In genomic region chr4:125283702-125284279, GRCh38 we compare ENCODE assay signal across 9 cellular contexts. TPM values are rescaled to one million over a fixed set of nuclear protein-coding genes. Genes with fewer than 3 reads are reported as not detected.
DNase-seq lines count a peak whose midpoint lies in the region; ATAC-seq and TF ChIP-seq lines count a peak whose summit lies in the region.
"Had no signal": no experiment of that assay in that cellular context is flagged by ENCODE, and none has a peak within 500 bp of the region (broad histone marks: within the 10 kb centered on the region; RNA-seq: fewer than 3 reads in every experiment).

No MANE protein-coding gene starts in this region.

- DNase-seq in EH (ENCODE audit: low read depth), result peak; percentile 48
- peak; percentile 2 for DNase-seq in Panc1 (ENCODE audit: low read depth, low spot score)
- DNase-seq in fibroblast of pulmonary artery (ENCODE audit: low read depth), result peak; percentile 68
- DNase-seq in stromal cell of bone marrow (ENCODE audit: low read depth), result peak; percentile 9
- DNase-seq in CD8-positive, alpha-beta T cell, result no peak
- DNase-seq in stimulated activated effector memory CD8-positive, alpha-beta T cell treated with anti-CD3 and anti-CD28 coated beads, Interleukin-12 subunit alpha, Interleukin-12 subunit beta, amount 100 ng/mL, for 72 hours (ENCODE audit: low spot score in 2 of 2), result no peak

- H3K9me3 Mint-ChIP-seq in CD8-positive, alpha-beta T cell, result no peaks in the 10 kb centered on the region
- no peaks in the 10 kb centered on the region for H3K9me3 Mint-ChIP-seq in stimulated activated effector memory CD8-positive, alpha-beta T cell treated with anti-CD3 and anti-CD28 coated beads, Interleukin-12 subunit alpha, Interleukin-12 subunit beta, amount 100 ng/mL, for 72 hours

- in situ Hi-C loops in Panc1 (cut with HindIII; ENCODE audit: low pct_unique_long_range_greater_than_20kb, low sequenced_read_pairs), result no loop called here

- no peaks in the 10 kb centered on the region for H3K9me3 ChIP-seq in Panc1 (ENCODE audit: control insufficient read depth, insufficient read depth, low read depth, low read length)
- no peaks in the 10 kb centered on the region for H3K9me3 ChIP-seq in CD8-positive, alpha-beta T cell (ENCODE audit: low read length)

- POLR2A ChIA-PET in Panc1 (lab: Charles Lee), result no interaction called here
- POLR2A ChIA-PET in CD8-positive, alpha-beta T cell (lab: Charles Lee), result interaction anchor here (0.6 kb wide), 1 partner anchor 1885 kb away, joined by 3 read pairs; no protein-coding TSS in a partner anchor

- H3K36me3 Mint-ChIP-seq in CD8-positive, alpha-beta T cell, result no peaks in the 10 kb centered on the region
- no peaks in the 10 kb centered on the region for H3K36me3 Mint-ChIP-seq in stimulated activated effector memory CD8-positive, alpha-beta T cell treated with anti-CD3 and anti-CD28 coated beads, Interleukin-12 subunit alpha, Interleukin-12 subunit beta, amount 100 ng/mL, for 72 hours

- H3K4me3 ChIP-seq in Panc1 (ENCODE audit: low read depth in 2 of 2, low read length in 2 of 2), result no peak overlapping the region
- no peak overlapping the region for H3K4me3 ChIP-seq in fibroblast of pulmonary artery (replicated peaks; ENCODE audit: low read depth, low read length)
- no peak overlapping the region for H3K4me3 ChIP-seq in CD8-positive, alpha-beta T cell (ENCODE audit: low read depth, low read length)

- peak; percentile 55 for ATAC-seq in GM21786 (IDR thresholded peaks at IDR 0.05; ENCODE audit: unreplicated experiment)
- ATAC-seq in Panc1, result no peak
- no peak for ATAC-seq in CD8-positive, alpha-beta T cell
- ATAC-seq in stimulated activated effector memory CD8-positive, alpha-beta T cell treated with anti-CD3 and anti-CD28 coated beads, Interleukin-12 subunit alpha, Interleukin-12 subunit beta, amount 100 ng/mL, for 72 hours, result no peak
- no peak for ATAC-seq in HG02870 (IDR thresholded peaks at IDR 0.05; ENCODE audit: unreplicated experiment)

- intact Hi-C loops in Panc1 (cut with micrococcal nuclease; ENCODE audit: unreplicated experiment), result loop anchor here (5.0 kb wide), 1 partner anchor 951 kb away; no protein-coding TSS in a partner anchor
- intact Hi-C loops in CD8-positive, alpha-beta T cell (cut with DNase I, micrococcal nuclease), result loop anchor here in 1 of 2 experiments (2.0 kb wide), 1 partner anchor 951 kb away; no protein-coding TSS in a partner anchor

- CTCF ChIA-PET in Panc1 (lab: Charles Lee), result interaction anchor here (1.3 kb wide), 1 partner anchor 950 kb away, joined by 6 read pairs; no protein-coding TSS in a partner anchor
- CTCF ChIA-PET in CD8-positive, alpha-beta T cell (lab: Charles Lee), result interaction anchor here (0.8 to 1.5 kb wide), 2 partner anchors 951 to 960 kb away, joined by 3 to 4 read pairs; no protein-coding TSS in a partner anchor

- no peaks in the 10 kb centered on the region for H3K27me3 ChIP-seq in Panc1 (ENCODE audit: control insufficient read depth, insufficient read depth, low read length)
- H3K27me3 ChIP-seq in CD8-positive, alpha-beta T cell (ENCODE audit: insufficient read depth, low read length), result no peaks in the 10 kb centered on the region

- no peaks in the 10 kb centered on the region for H3K4me1 ChIP-seq in Panc1 (ENCODE audit: control insufficient read depth, insufficient read depth, low read length)
- H3K4me1 ChIP-seq in CD8-positive, alpha-beta T cell (ENCODE audit: insufficient read depth, low read length), result no peaks in the 10 kb centered on the region

- no peaks in the 10 kb centered on the region for H3K27me3 Mint-ChIP-seq in CD8-positive, alpha-beta T cell (ENCODE audit: low read depth)

- TF ChIP-seq CTCF in Panc1 (IDR thresholded peaks at IDR 0.05) (peak; percentile 41; the same call in 1 of the 2 replicates), fibroblast of pulmonary artery (IDR thresholded peaks at IDR 0.05; ENCODE audit: low read length, missing control alignments) (peak; percentile 40)
- no peak for TF ChIP-seq CTCF in CD8-positive, alpha-beta T cell (IDR thresholded peaks at IDR 0.05)

- no peaks in the 10 kb centered on the region for H3K36me3 ChIP-seq in Panc1 (ENCODE audit: control insufficient read depth, insufficient read depth, low read length)
- H3K36me3 ChIP-seq in CD8-positive, alpha-beta T cell (ENCODE audit: insufficient read depth, low read length), result no peaks in the 10 kb centered on the region

- no peak overlapping the region for H3K27ac ChIP-seq in Panc1 (ENCODE audit: low read length)
- no peak overlapping the region for H3K27ac ChIP-seq in CD8-positive, alpha-beta T cell (ENCODE audit: low read depth, low read length)

- BruUV-seq in Panc1 (replicated peaks; lab: Mats Ljungman, UMichigan), result no TSS peak

- H3K27ac Mint-ChIP-seq in CD8-positive, alpha-beta T cell, result no peak overlapping the region
- H3K27ac Mint-ChIP-seq in stimulated activated effector memory CD8-positive, alpha-beta T cell treated with anti-CD3 and anti-CD28 coated beads, Interleukin-12 subunit alpha, Interleukin-12 subunit beta, amount 100 ng/mL, for 72 hours, result no peak overlapping the region

- no peaks in the 10 kb centered on the region for H3K4me1 Mint-ChIP-seq in CD8-positive, alpha-beta T cell (ENCODE audit: low read depth)
- no peaks in the 10 kb centered on the region for H3K4me1 Mint-ChIP-seq in stimulated activated effector memory CD8-positive, alpha-beta T cell treated with anti-CD3 and anti-CD28 coated beads, Interleukin-12 subunit alpha, Interleukin-12 subunit beta, amount 100 ng/mL, for 72 hours

- no peak overlapping the region for H3K4me3 Mint-ChIP-seq in CD8-positive, alpha-beta T cell
- H3K4me3 Mint-ChIP-seq in stimulated activated effector memory CD8-positive, alpha-beta T cell treated with anti-CD3 and anti-CD28 coated beads, Interleukin-12 subunit alpha, Interleukin-12 subunit beta, amount 100 ng/mL, for 72 hours, result no peak overlapping the region

RNA-seq across cellular contexts. Expression of gene FAT4, which starts 31.0 kb away (rescaled TPM):
- 11.8 TPM for total RNA-seq in Panc1 (2021; ENCODE audit: unreplicated experiment)
- 4.3 TPM for polyA plus RNA-seq in Panc1 (2012; ENCODE audit: insufficient read length)
- not detected for total RNA-seq in CD8-positive, alpha-beta T cell
- total RNA-seq: T-helper 1 cell treated with Interleukin-12 subunit alpha and Interleukin-12 subunit beta and Interleukin-4 antibody, amounts not matched to agents 30 ng/mL and 1 ng/mL, for 36 hours had no signal

Comparison
In these comparisons a context has a peak if more than half of its experiments do, and no peak if none do; other contexts are left out.
1. DNase-seq: peak in EH (single experiment), Panc1 (single experiment), fibroblast of pulmonary artery (single experiment) and stromal cell of bone marrow (single experiment); none in CD8-positive, alpha-beta T cell (0 of 7) and stimulated activated effector memory CD8-positive, alpha-beta T cell treated with anti-CD3 and anti-CD28 coated beads, Interleukin-12 subunit alpha, Interleukin-12 subunit beta, amount 100 ng/mL, for 72 hours (0 of 2).
2. RNA of gene FAT4, which starts 31.0 kb away (total RNA-seq): 11.8 TPM in Panc1 (single experiment); not detected in CD8-positive, alpha-beta T cell; every median in the first group is over 10 times any median in the second.